10 cellular contexts compared by ENCODE assay signal in the genomic region with DNA sequence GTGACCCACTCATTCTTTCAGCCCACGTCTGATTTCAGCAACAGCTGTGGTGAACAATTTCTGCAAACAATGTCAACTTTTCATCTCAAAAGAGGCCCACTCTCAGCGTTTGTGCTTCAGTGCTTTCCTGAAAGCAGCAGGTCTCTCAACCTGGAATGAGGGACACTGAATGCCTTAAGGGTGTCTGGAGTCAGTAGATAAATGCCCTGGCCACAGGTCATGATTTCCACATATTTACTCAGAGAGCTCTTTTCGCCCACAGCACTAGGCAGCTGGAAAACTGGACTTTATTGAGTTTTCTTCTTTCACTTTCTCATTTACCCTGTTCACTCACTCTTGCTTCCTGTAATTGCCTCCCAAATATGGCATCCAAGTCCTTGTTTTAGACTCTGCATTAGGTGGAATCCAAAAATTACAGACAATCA.
DNase-seq lines count a peak whose midpoint lies in the region; ATAC-seq lines count a peak whose summit lies in the region.
"Had no signal": no experiment of that assay in that cellular context is flagged by ENCODE, and none has a peak within 500 bp of the region (broad histone marks: within the 10 kb centered on the region; RNA-seq: fewer than 3 reads in every experiment).

No MANE protein-coding gene starts in this region.

- peak; percentile 83 for ATAC-seq in GM19452 (IDR thresholded peaks at IDR 0.05; ENCODE audit: unreplicated experiment)
- peak; percentile 86 for ATAC-seq in HG02981 (IDR thresholded peaks at IDR 0.05; ENCODE audit: unreplicated experiment)
- no peak for ATAC-seq in HG03280 (IDR thresholded peaks at IDR 0.05; ENCODE audit: unreplicated experiment)

- DNase-seq in ELF-1 (ENCODE audit: low read depth, low spot score): peak; percentile 6
- DNase-seq in amniotic epithelial cell (ENCODE audit: low read depth): peak; percentile 23
- no peak for DNase-seq in NCI-H2171 (lab: John Stamatoyannopoulos, UW)
- DNase-seq in stimulated activated naive CD4-positive, alpha-beta T cell treated with Interleukin-2 at 50 U/mL for 16 hours (lab: John Stamatoyannopoulos, UW): no peak
- DNase-seq in GDM1 (lab: John Stamatoyannopoulos, UW): no peak
- DNase-seq: activated naive CD8-positive, alpha-beta T cell treated with anti-CD3 and anti-CD28 coated beads for 36 hours; AML-193 had no signal

Comparison
In these comparisons a context has a peak if more than half of its experiments do, and no peak if none do; other contexts are left out.
1. DNase-seq: peak in ELF-1 (single experiment) and amniotic epithelial cell (single experiment); none in NCI-H2171 (single experiment), stimulated activated naive CD4-positive, alpha-beta T cell treated with Interleukin-2 at 50 U/mL for 16 hours (single experiment) and GDM1 (single experiment).